Comparison of ENCODE assay signal across 8 cellular contexts in the genomic region with DNA sequence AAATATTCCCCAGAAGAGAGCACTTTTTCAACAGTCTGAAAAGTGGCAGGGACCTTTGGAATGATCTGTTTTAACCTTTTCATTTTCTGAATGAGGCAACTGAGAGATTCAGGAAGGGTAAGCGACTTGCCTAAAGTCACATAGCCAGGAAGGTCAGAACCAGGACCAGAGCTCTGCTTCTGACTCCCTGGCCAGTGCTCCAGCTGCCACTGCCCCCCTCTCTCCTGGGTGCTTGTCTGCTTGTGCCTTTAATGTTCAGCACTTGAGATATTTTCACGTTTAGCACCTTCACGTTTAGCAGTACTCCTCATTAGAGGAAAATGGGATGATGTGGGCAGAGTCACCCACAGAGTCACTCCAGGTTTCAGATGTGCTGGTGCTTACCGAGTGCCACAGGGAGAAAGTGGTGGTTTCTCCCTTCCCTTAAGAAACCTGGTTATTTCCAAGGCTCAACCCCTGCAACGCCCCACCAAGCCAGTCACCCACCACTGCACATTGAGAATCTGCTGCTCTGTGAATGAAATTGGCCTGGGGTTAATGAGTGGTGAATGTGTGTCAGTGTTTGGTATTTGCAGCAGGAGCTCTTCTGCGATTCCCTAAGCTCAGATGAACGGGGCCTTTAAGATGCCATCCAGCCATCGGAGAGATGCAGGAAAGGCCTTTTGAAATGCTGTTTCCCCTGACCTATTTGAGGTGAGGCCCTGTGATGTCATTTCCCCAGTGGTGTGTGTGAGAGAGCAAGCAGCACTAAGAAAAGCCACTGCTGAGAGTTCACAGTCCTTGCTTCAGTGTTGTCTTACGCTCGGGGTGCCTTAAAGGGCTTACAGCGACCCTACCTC.
DNase-seq lines count a peak whose midpoint lies in the region; ATAC-seq, FAIRE-seq and TF ChIP-seq lines count a peak whose summit lies in the region.

No MANE protein-coding gene starts in this region.

- no peaks in the 10 kb centered on the region for H3K27me3 Mint-ChIP-seq in activated T-helper 2 cell treated with anti-CD3 and anti-CD28 coated beads, Interferon-gamma antibody, Interleukin-2, Interleukin-4, amounts not matched to agents 10 μg/mL and 5 μg/mL and 100 μg/mL, durations not matched to agents 14 hours and 24 hours and 36 hours (ENCODE audit: low read depth)

- peaks cover 13% of the 10 kb centered on the region for H3K36me3 Mint-ChIP-seq in activated T-helper 2 cell treated with anti-CD3 and anti-CD28 coated beads, Interferon-gamma antibody, Interleukin-2, Interleukin-4, amounts not matched to agents 10 μg/mL and 5 μg/mL and 100 μg/mL, durations not matched to agents 14 hours and 24 hours and 36 hours (ENCODE audit: low read depth)

- intact Hi-C loops in activated T-helper 2 cell treated with anti-CD3 and anti-CD28 coated beads, Interferon-gamma antibody, Interleukin-2, Interleukin-4, amounts not matched to agents 10 μg/mL and 5 μg/mL and 100 μg/mL, durations not matched to agents 14 hours and 24 hours and 36 hours (cut with micrococcal nuclease) = loop anchor here (1.0 to 5.0 kb wide), 5 partner anchors 12 to 67 kb away; a partner anchor contains a TSS
- intact Hi-C loops in left cardiac atrium (cut with DNase I) = no loop called here

- peak overlapping the region; percentile 79 for H3K4me3 Mint-ChIP-seq in activated T-helper 2 cell treated with anti-CD3 and anti-CD28 coated beads, Interferon-gamma antibody, Interleukin-2, Interleukin-4, amounts not matched to agents 10 μg/mL and 5 μg/mL and 100 μg/mL, durations not matched to agents 14 hours and 24 hours and 36 hours (ENCODE audit: low read depth)

- H3K36me3 ChIP-seq in Loucy (ENCODE audit: insufficient read depth, low read length) = peaks cover 9% of the 10 kb centered on the region; the same call in 1 of the 2 replicates

- TF ChIP-seq POLR2A in A549 (IDR thresholded peaks at IDR 0.05; ENCODE audit: low read length) = no peak

- H3K4me2 ChIP-seq in A549 = peak overlapping the region; percentile 90
- peak overlapping the region; percentile 91 for H3K4me2 ChIP-seq in Loucy (ENCODE audit: low read depth, low read length, poor library complexity, severe bottlenecking)

- TF ChIP-seq RAD21 in A549 (conservative IDR thresholded peaks at IDR 0.05 in 1 of 2, IDR thresholded peaks at IDR 0.05 in 1 of 2) = no peak

- H3K9me2 ChIP-seq in Loucy (replicated peaks; ENCODE audit: low read depth, low read length) = no peaks in the 10 kb centered on the region

- H2AFZ ChIP-seq in Loucy (ENCODE audit: low read length) = no peak overlapping the region

- TF ChIP-seq CTCF in A549 (IDR thresholded peaks at IDR 0.05) (no peak), Loucy (conservative IDR thresholded peaks at IDR 0.05; ENCODE audit: low read length) (no peak)

- H3K79me2 ChIP-seq in Loucy (ENCODE audit: insufficient read depth, low read length) = peaks cover 100% of the 10 kb centered on the region

- peak overlapping the region; percentile 97 for H3K27ac Mint-ChIP-seq in activated T-helper 2 cell treated with anti-CD3 and anti-CD28 coated beads, Interferon-gamma antibody, Interleukin-2, Interleukin-4, amounts not matched to agents 10 μg/mL and 5 μg/mL and 100 μg/mL, durations not matched to agents 14 hours and 24 hours and 36 hours

- DNase-seq in A549 (ENCODE audit: low read depth in 1 of 2, low spot score in 1 of 2) = peak; percentile 47 to 90
- DNase-seq in activated T-helper 2 cell treated with anti-CD3 and anti-CD28 coated beads, Interferon-gamma antibody, Interleukin-2, Interleukin-4, amounts not matched to agents 10 μg/mL and 5 μg/mL and 100 μg/mL, durations not matched to agents 14 hours and 24 hours and 36 hours (ENCODE audit: low spot score) = peak; percentile 56
- no peak for DNase-seq in left cardiac atrium
- DNase-seq in urothelium cell line (ENCODE audit: low spot score) = no peak
- no peak for DNase-seq in frontal cortex (ENCODE audit: low spot score in 2 of 2)

- H3K9ac ChIP-seq in Loucy (ENCODE audit: low read depth, low read length, poor library complexity, severe bottlenecking) = peak overlapping the region; percentile 67

- POLR2A ChIA-PET in A549 (lab: Yijun Ruan, JAX) = interaction anchor here (0.8 to 3.0 kb wide), 5 partner anchors 7 to 68 kb away, joined by 3 to 18 read pairs (median 3); a partner anchor contains a TSS

- H3F3A ChIP-seq in Loucy (ENCODE audit: low read depth) = no peaks in the 10 kb centered on the region

- H3K27ac ChIP-seq in A549 (peak overlapping the region; percentile 92), skin epidermis (peak overlapping the region in 20 of 21 experiments; percentile 31 to 88 (median 76))

- CTCF ChIA-PET in A549 (lab: Yijun Ruan, JAX) = interaction anchor here (0.8 to 6.5 kb wide), 16 partner anchors 8 to 187 kb away, joined by 3 to 46 read pairs (median 5); a partner anchor contains a TSS

- no peak for TF ChIP-seq EP300 in A549 (IDR thresholded peaks at IDR 0.05)

- H3K4me3 ChIP-seq in A549 (peak overlapping the region; percentile 12; the same call in 1 of the 3 replicates), Loucy (ENCODE audit: low read length, poor library complexity, severe bottlenecking) (peak overlapping the region; percentile 69), skin epidermis (peak overlapping the region in 1 of 7 experiments; percentile 11)

- H3K9me3 ChIP-seq in A549 = no peaks in the 10 kb centered on the region
- H3K9me3 ChIP-seq in Loucy (ENCODE audit: insufficient read depth, low read depth, low read length) = no peaks in the 10 kb centered on the region

- 8% methylated on average over 11 of the region's 11 CpGs for WGBS in A549 (ENCODE audit: missing lambda C conversion rate)

- H3K9me3 Mint-ChIP-seq in activated T-helper 2 cell treated with anti-CD3 and anti-CD28 coated beads, Interferon-gamma antibody, Interleukin-2, Interleukin-4, amounts not matched to agents 10 μg/mL and 5 μg/mL and 100 μg/mL, durations not matched to agents 14 hours and 24 hours and 36 hours = no peaks in the 10 kb centered on the region

- H3K27me3 ChIP-seq in Loucy (ENCODE audit: insufficient read depth, low read length, poor library complexity, severe bottlenecking) = no peaks in the 10 kb centered on the region

- FAIRE-seq in A549 (lab: Jason Lieb, UNC) (no peak), urothelium cell line (lab: Jason Lieb, UNC) (no peak), frontal cortex (lab: Jason Lieb, UNC) (no peak)

- H3K4me1 Mint-ChIP-seq in activated T-helper 2 cell treated with anti-CD3 and anti-CD28 coated beads, Interferon-gamma antibody, Interleukin-2, Interleukin-4, amounts not matched to agents 10 μg/mL and 5 μg/mL and 100 μg/mL, durations not matched to agents 14 hours and 24 hours and 36 hours (ENCODE audit: low read depth) = peaks cover 81% of the 10 kb centered on the region

- H3K4me1 ChIP-seq in A549 (peaks cover 100% of the 10 kb centered on the region), Loucy (ENCODE audit: insufficient read depth, low read length, poor library complexity, severe bottlenecking) (peaks cover 52% of the 10 kb centered on the region)

- ATAC-seq in A549 (peak; percentile 57 to 65), GM21423 (IDR thresholded peaks at IDR 0.05; ENCODE audit: unreplicated experiment) (peak; percentile 61), left cardiac atrium (peak; percentile 49 to 51)

- H4K20me1 ChIP-seq in Loucy (ENCODE audit: insufficient read depth, low read length, poor library complexity, severe bottlenecking) = peaks cover 54% of the 10 kb centered on the region

TF ChIP-seq in A549, 52 proteins besides CTCF, POLR2A, EP300 and RAD21:
- TF ChIP-seq, protein P1, sequence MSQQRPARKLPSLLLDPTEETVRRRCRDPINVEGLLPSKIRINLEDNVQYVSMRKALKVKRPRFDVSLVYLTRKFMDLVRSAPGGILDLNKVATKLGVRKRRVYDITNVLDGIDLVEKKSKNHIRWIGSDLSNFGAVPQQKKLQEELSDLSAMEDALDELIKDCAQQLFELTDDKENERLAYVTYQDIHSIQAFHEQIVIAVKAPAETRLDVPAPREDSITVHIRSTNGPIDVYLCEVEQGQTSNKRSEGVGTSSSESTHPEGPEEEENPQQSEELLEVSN (IDR thresholded peaks at IDR 0.05; ENCODE audit: borderline replicate concordance, low read depth) = no peak
- TF ChIP-seq EHMT2 (IDR thresholded peaks at IDR 0.05; ENCODE audit: low read depth) (no peak), HDAC2 (IDR thresholded peaks at IDR 0.05) (0 out of 2 replicates have a peak, but pooled peaks have one; percentile 13), EHF (CRISPR knock-in tag; IDR thresholded peaks at IDR 0.05) (peak; percentile 49; the same call in 1 of the 2 replicates), HOXA7 (CRISPR knock-in tag; IDR thresholded peaks at IDR 0.05) (no peak), NFE2L2 (conservative IDR thresholded peaks at IDR 0.05; ENCODE audit: low read length) (no peak), TP53 (CRISPR knock-in tag; IDR thresholded peaks at IDR 0.05) (no peak), JUN (IDR thresholded peaks at IDR 0.05) (peak; percentile 18 to 63; a peak in 2 of 5 replicates), CBX2 (IDR thresholded peaks at IDR 0.05; ENCODE audit: borderline replicate concordance, low read depth) (no peak), KDM5A (IDR thresholded peaks at IDR 0.05) (no peak), JUNB (IDR thresholded peaks at IDR 0.05) (no peak), FOSL2 (IDR thresholded peaks at IDR 0.05) (no peak), FOSL2 (CRISPR knock-in tag; IDR thresholded peaks at IDR 0.05) (peak; percentile 42; the same call in 1 of the 2 replicates)
- TF ChIP-seq, protein P2, sequence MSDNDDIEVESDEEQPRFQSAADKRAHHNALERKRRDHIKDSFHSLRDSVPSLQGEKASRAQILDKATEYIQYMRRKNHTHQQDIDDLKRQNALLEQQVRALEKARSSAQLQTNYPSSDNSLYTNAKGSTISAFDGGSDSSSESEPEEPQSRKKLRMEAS (IDR thresholded peaks at IDR 0.05) = peak; percentile 52

Comparison
In these comparisons a context has a peak if more than half of its experiments do, and no peak if none do; other contexts are left out.
1. DNase-seq: peak in A549 (2 of 2) and activated T-helper 2 cell treated with anti-CD3 and anti-CD28 coated beads, Interferon-gamma antibody, Interleukin-2, Interleukin-4, amounts not matched to agents 10 μg/mL and 5 μg/mL and 100 μg/mL, durations not matched to agents 14 hours and 24 hours and 36 hours (single experiment); none in left cardiac atrium (single experiment), urothelium cell line (single experiment) and frontal cortex (0 of 2).
2. Peak in every context shown above with its lines, with median percentiles within 50 percentile points of each other: ATAC-seq.